36 cellular contexts compared by ENCODE assay signal in the genomic region with DNA sequence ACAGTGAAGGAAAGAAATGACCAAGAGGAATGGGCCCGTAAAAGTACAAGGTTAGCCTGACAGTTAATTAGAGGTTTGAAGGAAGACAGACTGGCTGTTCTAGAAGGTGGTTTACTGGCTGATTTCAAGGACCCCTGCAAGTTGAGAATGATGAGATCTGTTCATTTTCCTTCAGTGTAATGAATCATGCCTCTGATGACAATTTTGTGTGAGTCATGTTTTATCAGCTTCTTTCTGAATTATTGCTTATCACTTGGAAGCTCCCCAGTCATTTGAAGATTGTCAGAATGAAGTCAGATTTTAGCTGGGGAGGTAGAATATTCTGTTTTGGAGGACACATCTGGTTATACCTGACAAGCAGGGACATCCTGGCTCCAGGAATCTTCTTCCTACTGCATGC. TPM values are rescaled to one million over a fixed set of nuclear protein-coding genes. Genes with fewer than 3 reads are reported as not detected.
DNase-seq lines count a peak whose midpoint lies in the region; ATAC-seq and TF ChIP-seq lines count a peak whose summit lies in the region.
"Had no signal": no experiment of that assay in that cellular context is flagged by ENCODE, and none has a peak within 500 bp of the region (broad histone marks: within the 10 kb centered on the region; RNA-seq: fewer than 3 reads in every experiment).

No MANE protein-coding gene starts in this region.

- peak; percentile 77 to 83 for ATAC-seq in activated T-cell treated with anti-CD3 and anti-CD28 coated beads, Interleukin-2, amount 50 U/mL, for 72 hours (replicated peaks in 1 of 2)
- ATAC-seq in HG02840 (IDR thresholded peaks at IDR 0.05; ENCODE audit: low FRiP score, unreplicated experiment), result no peak
- ATAC-seq: gastroesophageal sphincter had no signal

- peak overlapping the region; percentile 17 to 46 for H3K4me3 Mint-ChIP-seq in activated T-cell treated with anti-CD3 and anti-CD28 coated beads, Interleukin-2, amount 50 U/mL, for 72 hours
- H3K4me3 Mint-ChIP-seq: activated naive CD4-positive, alpha-beta T cell treated with anti-CD3 and anti-CD28 coated beads for 36 hours; H9; IgD-negative memory B cell; immature natural killer cell; naive B cell; T-helper 2 cell treated with Interferon-gamma antibody and Interleukin-4, amounts not matched to agents 5 μg/mL and 100 μg/mL, for 36 hours had no signal

- H3K4me1 Mint-ChIP-seq in activated T-cell treated with anti-CD3 and anti-CD28 coated beads, Interleukin-2, amount 50 U/mL, for 72 hours (ENCODE audit: low read depth), result peaks cover 9% of the 10 kb centered on the region
- H3K4me1 Mint-ChIP-seq: IgD-negative memory B cell, immature natural killer cell, naive B cell had no signal

- peak overlapping the region; percentile 6 for H3K27ac Mint-ChIP-seq in activated T-cell treated with anti-CD3 and anti-CD28 coated beads, Interleukin-2, amount 50 U/mL, for 72 hours
- H3K27ac Mint-ChIP-seq: activated naive CD4-positive, alpha-beta T cell treated with anti-CD3 and anti-CD28 coated beads for 36 hours; H9; IgD-negative memory B cell; immature natural killer cell; T-helper 2 cell treated with Interferon-gamma antibody and Interleukin-4, amounts not matched to agents 5 μg/mL and 100 μg/mL, for 36 hours had no signal

- intact Hi-C loops in dorsolateral prefrontal cortex (cut with DNase I), result no loop called here

- H3K4me3 ChIP-seq in choroid plexus epithelial cell (ENCODE audit: low read depth, low read length), result no peak overlapping the region
- H3K4me3 ChIP-seq in dorsolateral prefrontal cortex, result no peak overlapping the region
- H3K4me3 ChIP-seq: ascending aorta, gastroesophageal sphincter, left ventricle myocardium inferior, skin epidermis, suprapubic skin, uterus had no signal

- TF ChIP-seq CTCF in choroid plexus epithelial cell (conservative IDR thresholded peaks at IDR 0.05; ENCODE audit: low read depth, low read length) (no peak), dorsolateral prefrontal cortex (IDR thresholded peaks at IDR 0.05 in 54 of 56, conservative IDR thresholded peaks at IDR 0.05 in 2 of 56; ENCODE audit: low read depth in 1 of 56, partially characterized antibody in 56 of 56) (no peak)

- no peaks in the 10 kb centered on the region for H3K36me3 Mint-ChIP-seq in activated T-cell treated with anti-CD3 and anti-CD28 coated beads, Interleukin-2, amount 50 U/mL, for 72 hours (ENCODE audit: insufficient read depth in 2 of 2)
- H3K36me3 Mint-ChIP-seq: immature natural killer cell, naive B cell had no signal

- H3K27me3 ChIP-seq in dorsolateral prefrontal cortex, result no peaks in the 10 kb centered on the region
- H3K27me3 ChIP-seq: ascending aorta, gastroesophageal sphincter, suprapubic skin, uterus had no signal

- DNase-seq in activated T-cell treated with anti-CD3 and anti-CD28 coated beads, Interleukin-2, amount 50 U/mL, for 72 hours, result no peak
- no peak for DNase-seq in activated T-cell treated with anti-CD3 and anti-CD28 coated beads, Interleukin-2, amount 50 U/mL, for 48 hours
- DNase-seq in SK-N-DZ (ENCODE audit: low spot score), result peak; percentile 82
- peak; percentile 50 for DNase-seq in choroid plexus epithelial cell (ENCODE audit: low read depth)
- peak; percentile 32 for DNase-seq in putamen (ENCODE audit: low spot score)
- no peak for DNase-seq in dorsolateral prefrontal cortex
- DNase-seq in stimulated activated naive CD4-positive, alpha-beta T cell (lab: John Stamatoyannopoulos, UW), result no peak
- DNase-seq: activated CD4-positive, alpha-beta T cell treated with anti-CD3 and anti-CD28 coated beads, Interleukin-2, amount 50 U/mL, for 4 hours; activated naive CD4-positive, alpha-beta T cell treated with anti-CD3 and anti-CD28 coated beads for 36 hours; C1 segment of cervical spinal cord; Caco-2; cerebellar nuclear complex; effector CD4-positive, alpha-beta T cell; erythroblast; H9; hippocampal formation; immature natural killer cell; left ventricle myocardium inferior; naive B cell; NCI-H1417 treated with DMSO at 0.1 percent for 48 hours; NCI-H2081 treated with DMSO at 0.1 percent for 48 hours; NCI-H446; NCI-H82; stimulated activated CD4-positive, alpha-beta T cell treated with anti-CD3 and anti-CD28 coated beads, Interleukin-1b, Interleukin-23, amount 100 ng/mL, for 48 hours; uterus had no signal

- no peaks in the 10 kb centered on the region for H3K9me3 Mint-ChIP-seq in activated T-cell treated with anti-CD3 and anti-CD28 coated beads, Interleukin-2, amount 50 U/mL, for 72 hours
- H3K9me3 Mint-ChIP-seq: activated naive CD4-positive, alpha-beta T cell treated with anti-CD3 and anti-CD28 coated beads for 36 hours; H9; IgD-negative memory B cell; immature natural killer cell; T-helper 2 cell treated with Interferon-gamma antibody and Interleukin-4, amounts not matched to agents 5 μg/mL and 100 μg/mL, for 36 hours had no signal

- peaks cover 6% of the 10 kb centered on the region for H3K27me3 Mint-ChIP-seq in activated T-cell treated with anti-CD3 and anti-CD28 coated beads, Interleukin-2, amount 50 U/mL, for 72 hours (ENCODE audit: low read depth)
- H3K27me3 Mint-ChIP-seq: IgD-negative memory B cell had no signal

- no peak overlapping the region for H3K27ac ChIP-seq in dorsolateral prefrontal cortex
- H3K27ac ChIP-seq: ascending aorta, gastroesophageal sphincter, left ventricle myocardium inferior, skin epidermis, suprapubic skin, uterus, VCaP had no signal

RNA-seq across cellular contexts. Expression of a gene that starts 50.6 kb away (rescaled TPM):
- total RNA-seq in activated T-cell treated with anti-CD3 and anti-CD28 coated beads, Interleukin-2, amount 50 U/mL, for 72 hours, result not detected
- polyA plus RNA-seq in SK-N-DZ (2014; cell fraction: cytosol; rRNA removed), result not detected in 2 replicates
- not detected in 2 replicates for polyA plus RNA-seq in SK-N-DZ (2014; cell fraction: nucleus; rRNA removed)
- under 1 TPM in 8 of 120 experiments, not detected in 112; 0.28 to 0.56 (median 0.32) TPM for total RNA-seq in dorsolateral prefrontal cortex
- total RNA-seq: activated naive CD4-positive, alpha-beta T cell treated with anti-CD3 and anti-CD28 coated beads for 36 hours; ascending aorta; Caco-2; gastroesophageal sphincter; H9; left ventricle myocardium inferior; MCF 10A; pulmonary artery endothelial cell; suprapubic skin; uterus had no signal
- polyA plus RNA-seq: AG04450, IgD-negative memory B cell had no signal

Comparison
In these comparisons a context has a peak if more than half of its experiments do, and no peak if none do; other contexts are left out.
1. DNase-seq: peak in SK-N-DZ (single experiment), choroid plexus epithelial cell (single experiment) and putamen (single experiment); none in activated T-cell treated with anti-CD3 and anti-CD28 coated beads, Interleukin-2, amount 50 U/mL, for 72 hours (0 of 2), activated T-cell treated with anti-CD3 and anti-CD28 coated beads, Interleukin-2, amount 50 U/mL, for 48 hours (0 of 2), dorsolateral prefrontal cortex (0 of 10) and stimulated activated naive CD4-positive, alpha-beta T cell (0 of 6).